In the genomic region with DNA sequence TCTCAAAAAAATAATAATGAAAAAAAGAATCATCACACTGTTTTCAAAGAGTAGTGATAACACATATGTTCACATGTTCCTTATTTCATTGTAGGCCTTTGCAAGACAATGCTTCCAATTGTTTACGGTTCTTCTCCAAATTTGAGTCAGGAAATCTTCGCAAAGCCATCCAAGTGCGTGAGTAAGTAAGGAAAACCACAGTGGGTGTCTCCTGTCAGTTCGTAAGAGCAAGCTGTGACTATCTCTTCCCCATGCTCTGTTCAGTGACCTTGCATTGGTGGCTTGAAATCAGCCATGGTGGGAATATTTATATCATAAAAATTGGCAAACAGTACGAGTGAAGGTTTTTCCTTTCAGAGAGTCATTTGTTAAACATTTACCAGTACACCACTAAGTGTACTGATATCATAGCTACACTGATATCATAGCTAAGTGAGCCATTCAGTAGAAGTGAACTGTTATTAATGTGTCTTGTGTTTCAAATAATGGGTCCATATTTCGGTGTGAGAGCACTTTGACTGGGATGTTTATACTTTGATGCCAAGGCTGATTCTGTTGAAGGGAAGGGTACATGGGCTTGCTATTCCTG, we compare ENCODE assay signal across 31 cellular contexts.
"Had no signal": no experiment of that assay in that cellular context is flagged by ENCODE, and none has a peak within 500 bp of the region (broad histone marks: within the 10 kb centered on the region; RNA-seq: fewer than 3 reads in every experiment).

No MANE protein-coding gene starts in this region.

- FAIRE-seq: keratinocyte had no signal

- H3K27me3 Mint-ChIP-seq: stimulated activated naive B cell treated with anti-CD40 and anti-IgM and Interleukin-4, amounts not matched to agents 10 μg/mL and 1 μg/mL and 100 μg/mL, for 72 hours had no signal

- H3K27ac ChIP-seq: hepatocyte, neural progenitor cell, neutrophil, prostate gland, skin epidermis, stomach, testis, thyroid gland, transverse colon, upper lobe of left lung, vagina had no signal

- H3K27ac Mint-ChIP-seq: mesothelial cell of epicardium, naive B cell, natural killer cell, nephron progenitor cell had no signal

- H3K4me1 Mint-ChIP-seq: naive B cell; nephron progenitor cell; neural progenitor cell; stimulated activated naive B cell treated with anti-CD40 and anti-IgM and Interleukin-4, amounts not matched to agents 10 μg/mL and 1 μg/mL and 100 μg/mL, for 72 hours had no signal

- DNase-seq: kidney glomerular epithelial cell; left cardiac atrium; mesendoderm; naive B cell; natural killer cell; nephron progenitor cell; occipital lobe; retina; right cardiac atrium; stimulated activated CD4-positive, alpha-beta T cell treated with anti-CD3 and anti-CD28 coated beads, Interleukin-12 subunit alpha, Interleukin-12 subunit beta, amount 100 ng/mL, for 4 hours; stimulated activated CD4-positive, alpha-beta T cell treated with anti-CD3 and anti-CD28 coated beads, Interleukin-15, amount 100 ng/mL, for 24 hours; stimulated activated CD4-positive, alpha-beta T cell treated with anti-CD3 and anti-CD28 coated beads, Interleukin-2, amount 100 ng/mL, for 24 hours; stimulated activated CD4-positive, alpha-beta T cell treated with anti-CD3 and anti-CD28 coated beads, Interleukin-4, amount 100 ng/mL, for 1 hour; stimulated activated naive B cell treated with anti-CD40 and anti-IgM and Interleukin-4, amounts not matched to agents 10 μg/mL and 1 μg/mL and 100 μg/mL, for 72 hours; stimulated activated naive CD8-positive, alpha-beta T cell treated with anti-CD3 and anti-CD28 coated beads, Interleukin-15, Interleukin-2, amounts not matched to agents 100 U/mL and 50 U/mL, for 24 hours; stomach; testis; thyroid gland; transverse colon; upper lobe of left lung had no signal

- H3K4me3 Mint-ChIP-seq: mesothelial cell of epicardium; naive B cell; natural killer cell; nephron progenitor cell; neural progenitor cell; stimulated activated naive B cell treated with anti-CD40 and anti-IgM and Interleukin-4, amounts not matched to agents 10 μg/mL and 1 μg/mL and 100 μg/mL, for 72 hours had no signal

- H3K4me3 ChIP-seq: hepatocyte, lung, neural progenitor cell, prostate gland, skin epidermis, stomach, testis, thyroid gland, transverse colon, upper lobe of left lung, vagina had no signal

- H3K27me3 ChIP-seq: hepatocyte, neural progenitor cell, neutrophil, stomach, testis, thyroid gland, transverse colon, upper lobe of left lung, vagina had no signal

- H3K9me3 Mint-ChIP-seq: mesothelial cell of epicardium; natural killer cell; nephron progenitor cell; neural progenitor cell; stimulated activated naive B cell treated with anti-CD40 and anti-IgM and Interleukin-4, amounts not matched to agents 10 μg/mL and 1 μg/mL and 100 μg/mL, for 72 hours had no signal

- H3K4me1 ChIP-seq: neural progenitor cell, prostate gland, stomach, testis, thyroid gland, transverse colon, upper lobe of left lung, vagina had no signal

- ATAC-seq: left cardiac atrium; left lobe of liver; natural killer cell; right cardiac atrium; sciatic nerve; stimulated activated naive B cell treated with anti-CD40 and anti-IgM and Interleukin-4, amounts not matched to agents 10 μg/mL and 1 μg/mL and 100 μg/mL, for 72 hours; stimulated activated naive CD8-positive, alpha-beta T cell treated with anti-CD3 and anti-CD28 coated beads, Interleukin-15, Interleukin-2, amounts not matched to agents 100 U/mL and 50 U/mL, for 24 hours had no signal

- H3K36me3 ChIP-seq: neural progenitor cell, neutrophil, prostate gland, stomach, thyroid gland, transverse colon, upper lobe of left lung, vagina had no signal

- H3K9me3 ChIP-seq: neutrophil, prostate gland, stomach, testis, thyroid gland, transverse colon, upper lobe of left lung, vagina had no signal

- H3K36me3 Mint-ChIP-seq: mesothelial cell of epicardium; naive B cell; natural killer cell; neural progenitor cell; stimulated activated naive B cell treated with anti-CD40 and anti-IgM and Interleukin-4, amounts not matched to agents 10 μg/mL and 1 μg/mL and 100 μg/mL, for 72 hours had no signal
